In genomic region chr17:75779250-75779986, GRCh38 we compare ENCODE assay signal across 1 cellular context.
TF ChIP-seq lines count a peak whose summit lies in the region.

No MANE protein-coding gene starts in this region.

TF ChIP-seq in IMR-90, 13 proteins besides CTCF, POLR2A, EP300 and RAD21 (continued from another document):
- TF ChIP-seq RFX5 (IDR thresholded peaks at IDR 0.05; ENCODE audit: low read depth, low read length) (0 out of 2 replicates have a peak, but pooled peaks have one; percentile 26), MAFK (IDR thresholded peaks at IDR 0.05; ENCODE audit: low read depth, low read length) (no peak), BHLHE40 (IDR thresholded peaks at IDR 0.05; ENCODE audit: low read depth, low read length) (peak; percentile 50; the same call in 1 of the 2 replicates), CHD1 (IDR thresholded peaks at IDR 0.05; ENCODE audit: low read depth, low read length) (peak; percentile 99), MXI1 (IDR thresholded peaks at IDR 0.05; ENCODE audit: borderline replicate concordance, low read depth, low read length) (0 out of 2 replicates have a peak, but pooled peaks have one; percentile 41)
TF ChIP-seq in IMR-90: peak in this region for 7.
